Comparison of ENCODE assay signal across 24 cellular contexts in genomic region chr10:74873803-74874452, GRCh38. TPM values are rescaled to one million over a fixed set of nuclear protein-coding genes. Genes with fewer than 3 reads are reported as not detected.
DNase-seq lines count a peak whose midpoint lies in the region; ATAC-seq and TF ChIP-seq lines count a peak whose summit lies in the region.
"Had no signal": no experiment of that assay in that cellular context is flagged by ENCODE, and none has a peak within 500 bp of the region (broad histone marks: within the 10 kb centered on the region; RNA-seq: fewer than 3 reads in every experiment).

No MANE protein-coding gene starts in this region.

- H3K4me3 Mint-ChIP-seq in activated B cell treated with CpG ODN at 0.5 μM for 24 hours: no peak overlapping the region
- H3K4me3 Mint-ChIP-seq in naive B cell: peak overlapping the region in 3 of 8 donors; percentile 12 to 78 (median 75)
- H3K4me3 Mint-ChIP-seq in activated CD8-positive, alpha-beta T cell treated with anti-CD3 and anti-CD28 coated beads for 36 hours: no peak overlapping the region
- H3K4me3 Mint-ChIP-seq: CD14-positive monocyte, T-cell had no signal

- POLR2A ChIA-PET in HEK293 (lab: Yijun Ruan, JAX) (no interaction called here), activated B cell treated with CpG ODN at 0.5 μM for 24 hours (lab: Charles Lee) (no interaction called here)
- POLR2A ChIA-PET in activated CD8-positive, alpha-beta T cell treated with anti-CD3 and anti-CD28 coated beads for 36 hours (lab: Charles Lee): no interaction called here

- H3K9me3 Mint-ChIP-seq in activated B cell treated with CpG ODN at 0.5 μM for 24 hours (no peaks in the 10 kb centered on the region), naive B cell (no peaks in the 10 kb centered on the region)
- H3K9me3 Mint-ChIP-seq in activated CD8-positive, alpha-beta T cell treated with anti-CD3 and anti-CD28 coated beads for 36 hours: no peaks in the 10 kb centered on the region
- H3K9me3 Mint-ChIP-seq: CD14-positive monocyte, T-cell had no signal

- no peak overlapping the region for H3K4me3 ChIP-seq in BLaER1 treated with 17β-estradiol and CSF1 and Interleukin-3, amounts not matched to agents 10 nM and 100 nM
- H3K4me3 ChIP-seq in HEK293 (ENCODE audit: low read depth, low read length) (no peak overlapping the region), breast epithelium (no peak overlapping the region)
- H3K4me3 ChIP-seq: MG63 had no signal

- H3K27ac Mint-ChIP-seq in activated B cell treated with CpG ODN at 0.5 μM for 24 hours (no peak overlapping the region), naive B cell (peak overlapping the region; percentile 29 to 87 (median 62))
- no peak overlapping the region for H3K27ac Mint-ChIP-seq in activated CD8-positive, alpha-beta T cell treated with anti-CD3 and anti-CD28 coated beads for 36 hours
- H3K27ac Mint-ChIP-seq: T-cell had no signal

- ATAC-seq in activated B cell treated with CpG ODN at 0.5 μM for 24 hours (ENCODE audit: low read depth) (peak; percentile 64), naive B cell (ENCODE audit: low read depth in 2 of 2) (peak; percentile 62 to 71), HG02798 (IDR thresholded peaks at IDR 0.05; ENCODE audit: poor library complexity, unreplicated experiment) (no peak)
- ATAC-seq in activated CD8-positive, alpha-beta T cell treated with anti-CD3 and anti-CD28 coated beads for 36 hours: no peak
- ATAC-seq: Panc1, T-cell had no signal

- H3K36me3 ChIP-seq in BLaER1 treated with 17β-estradiol and CSF1 and Interleukin-3, amounts not matched to agents 10 nM and 100 nM: peaks cover 0 to 23% (median 5%) of the 10 kb centered on the region in 11 experiments; a peak in 5 of 22 replicates
- H3K36me3 ChIP-seq in HEK293 (ENCODE audit: control insufficient read depth in 2 of 2, insufficient read depth in 1 of 2, low read length in 2 of 2): no peaks in the 10 kb centered on the region
- H3K36me3 ChIP-seq in breast epithelium: no peaks in the 10 kb centered on the region
- H3K36me3 ChIP-seq: MG63 had no signal

- no peak overlapping the region for H3K9ac ChIP-seq in BLaER1 treated with 17β-estradiol and CSF1 and Interleukin-3, amounts not matched to agents 10 nM and 100 nM

- H3K4me1 ChIP-seq in BLaER1 treated with 17β-estradiol and CSF1 and Interleukin-3, amounts not matched to agents 10 nM and 100 nM: peaks cover 5 to 60% (median 42%) of the 10 kb centered on the region in 10 experiments; a peak in 19 of 20 replicates
- H3K4me1 ChIP-seq in HEK293 (ENCODE audit: control insufficient read depth, insufficient read depth, low read length) (peaks cover 22% of the 10 kb centered on the region), breast epithelium (no peaks in the 10 kb centered on the region)

- no peaks in the 10 kb centered on the region for H3K27me3 ChIP-seq in BLaER1 treated with 17β-estradiol and CSF1 and Interleukin-3, amounts not matched to agents 10 nM and 100 nM
- H3K27me3 ChIP-seq in breast epithelium: no peaks in the 10 kb centered on the region
- H3K27me3 ChIP-seq: MG63 had no signal

- TF ChIP-seq CTCF in HEK293 (tag by site-specific recombination; IDR thresholded peaks at IDR 0.05) (no peak), activated B cell treated with CpG ODN at 0.5 μM for 24 hours (IDR thresholded peaks at IDR 0.05) (no peak), breast epithelium (IDR thresholded peaks at IDR 0.05) (no peak)
- no peak for TF ChIP-seq CTCF in activated CD8-positive, alpha-beta T cell treated with anti-CD3 and anti-CD28 coated beads for 36 hours (IDR thresholded peaks at IDR 0.05)

- H3K4me1 Mint-ChIP-seq in activated B cell treated with CpG ODN at 0.5 μM for 24 hours (peaks cover 52% of the 10 kb centered on the region), naive B cell (peaks cover 45 to 64% (median 63%) of the 10 kb centered on the region in 3 donors)
- H3K4me1 Mint-ChIP-seq in activated CD8-positive, alpha-beta T cell treated with anti-CD3 and anti-CD28 coated beads for 36 hours (ENCODE audit: low read depth): peaks cover 52% of the 10 kb centered on the region

- no peak overlapping the region for H3K27ac ChIP-seq in BLaER1 treated with 17β-estradiol and CSF1 and Interleukin-3, amounts not matched to agents 10 nM and 100 nM
- H3K27ac ChIP-seq in HEK293 (ENCODE audit: extremely low read depth, low read depth, low read length) (no peak overlapping the region), breast epithelium (no peak overlapping the region)
- H3K27ac ChIP-seq: RWPE1 had no signal

- no peak for TF ChIP-seq POLR2A in breast epithelium (IDR thresholded peaks at IDR 0.05)

- H3K27me3 Mint-ChIP-seq in activated B cell treated with CpG ODN at 0.5 μM for 24 hours (no peaks in the 10 kb centered on the region), naive B cell (no peaks in the 10 kb centered on the region)
- no peaks in the 10 kb centered on the region for H3K27me3 Mint-ChIP-seq in activated CD8-positive, alpha-beta T cell treated with anti-CD3 and anti-CD28 coated beads for 36 hours
- H3K27me3 Mint-ChIP-seq: T-cell had no signal

- H3K36me3 Mint-ChIP-seq in activated B cell treated with CpG ODN at 0.5 μM for 24 hours (ENCODE audit: low read depth) (no peaks in the 10 kb centered on the region), naive B cell (no peaks in the 10 kb centered on the region)
- H3K36me3 Mint-ChIP-seq in activated CD8-positive, alpha-beta T cell treated with anti-CD3 and anti-CD28 coated beads for 36 hours (ENCODE audit: low read depth): peaks cover 3% of the 10 kb centered on the region

- H3K4me2 ChIP-seq in BLaER1 treated with 17β-estradiol and CSF1 and Interleukin-3, amounts not matched to agents 10 nM and 100 nM: peak overlapping the region in 9 of 11 experiments; percentile 26 to 69 (median 40); a peak in 17 of 22 replicates

- 0 out of 22 replicates have a peak, but pooled peaks cover 0 to 4% (median 0%) of the 10 kb centered on the region in 11 experiments for H3K9me3 ChIP-seq in BLaER1 treated with 17β-estradiol and CSF1 and Interleukin-3, amounts not matched to agents 10 nM and 100 nM (replicated peaks in 1 of 11)
- H3K9me3 ChIP-seq in HEK293 (ENCODE audit: control insufficient read depth, insufficient read depth, low read depth, low read length) (no peaks in the 10 kb centered on the region), breast epithelium (no peaks in the 10 kb centered on the region)
- H3K9me3 ChIP-seq: MG63 had no signal

- no peak for DNase-seq in activated B cell treated with CpG ODN at 0.5 μM for 24 hours
- no peak for DNase-seq in naive B cell
- DNase-seq in COLO668 (lab: John Stamatoyannopoulos, UW; ENCODE audit: unreplicated experiment): no peak
- DNase-seq in activated CD8-positive, alpha-beta T cell treated with anti-CD3 and anti-CD28 coated beads for 36 hours: no peak
- DNase-seq in breast epithelium (ENCODE audit: low spot score in 2 of 2): no peak
- DNase-seq: DMS53, HCEC 1CT, KG1, MG63, NCI-H1417 treated with DMSO at 0.1 percent for 48 hours, NCI-H1694 treated with DMSO at 0.1 percent for 48 hours, NCI-H2081 treated with DMSO at 0.1 percent for 48 hours, NCI-H2171, NCI-H226, NCI-H510A, NCI-H69, SHP77, T-cell had no signal

- CTCF ChIA-PET in HEK293 (lab: Yijun Ruan, JAX): interaction anchor here (0.6 kb wide), 1 partner anchor 225 kb away, joined by 4 read pairs; no protein-coding TSS in a partner anchor
- CTCF ChIA-PET in activated B cell treated with CpG ODN at 0.5 μM for 24 hours (lab: Charles Lee): no interaction called here
- CTCF ChIA-PET in activated CD8-positive, alpha-beta T cell treated with anti-CD3 and anti-CD28 coated beads for 36 hours (lab: Charles Lee): no interaction called here

- intact Hi-C loops in activated B cell treated with CpG ODN at 0.5 μM for 24 hours (cut with micrococcal nuclease) (no loop called here), breast epithelium (cut with DNase I; ENCODE audit: low total_unique reads) (no loop called here)
- intact Hi-C loops in activated CD8-positive, alpha-beta T cell treated with anti-CD3 and anti-CD28 coated beads for 36 hours (cut with micrococcal nuclease): no loop called here

- H4K20me1 ChIP-seq in BLaER1 treated with 17β-estradiol and CSF1 and Interleukin-3, amounts not matched to agents 10 nM and 100 nM: peaks cover 0 to 62% (median 19%) of the 10 kb centered on the region in 11 experiments; a peak in 9 of 22 replicates

TF ChIP-seq in HEK293, 187 proteins besides CTCF, POLR2A, EP300 and RAD21:
- TF ChIP-seq WT1 (tag by site-specific recombination; IDR thresholded peaks at IDR 0.05): no peak
- no peak for TF ChIP-seq HOXD13 (CRISPR knock-in tag; IDR thresholded peaks at IDR 0.05; ENCODE audit: borderline replicate concordance)
- TF ChIP-seq ZSCAN23 (tag by site-specific recombination; IDR thresholded peaks at IDR 0.05): no peak
- no peak for TF ChIP-seq GLI4 (tag by site-specific recombination; IDR thresholded peaks at IDR 0.05)
- TF ChIP-seq ZNF10 (tag by site-specific recombination; IDR thresholded peaks at IDR 0.05): peak; percentile 85
- 0 out of 2 replicates have a peak, but pooled peaks have one; percentile 3 for TF ChIP-seq ZNF366 (tag by site-specific recombination; conservative IDR thresholded peaks at IDR 0.05)
TF ChIP-seq in HEK293: peak in this region for 2.

RNA-seq across cellular contexts. Expression of gene KAT6B, which starts 47.5 kb away (rescaled TPM):
- 39.6 and 45.2 TPM in 2 replicates for total RNA-seq in activated B cell treated with CpG ODN at 0.5 μM for 24 hours
- polyA plus RNA-seq in naive B cell (ENCODE audit: low read depth in 6 of 6): 10 to 100 TPM; 12.0 to 42.5 (median 29.4) TPM
- 10 to 100 TPM; 22.8 to 24.8 TPM for total RNA-seq in activated CD8-positive, alpha-beta T cell treated with anti-CD3 and anti-CD28 coated beads for 36 hours
- total RNA-seq in breast epithelium: 10 to 100 TPM; 46.2 to 90.3 (median 55.7) TPM

Comparison
In these comparisons a context has a peak if more than half of its experiments do, and no peak if none do; other contexts are left out.
1. ATAC-seq: peak in activated B cell treated with CpG ODN at 0.5 μM for 24 hours (single experiment) and naive B cell (2 of 2); none in HG02798 (single experiment) and activated CD8-positive, alpha-beta T cell treated with anti-CD3 and anti-CD28 coated beads for 36 hours (single experiment).
2. H3K27ac Mint-ChIP-seq: peak in naive B cell (6 of 6); none in activated B cell treated with CpG ODN at 0.5 μM for 24 hours (single experiment) and activated CD8-positive, alpha-beta T cell treated with anti-CD3 and anti-CD28 coated beads for 36 hours (single experiment).